11 cellular contexts compared by ENCODE assay signal in the genomic region with DNA sequence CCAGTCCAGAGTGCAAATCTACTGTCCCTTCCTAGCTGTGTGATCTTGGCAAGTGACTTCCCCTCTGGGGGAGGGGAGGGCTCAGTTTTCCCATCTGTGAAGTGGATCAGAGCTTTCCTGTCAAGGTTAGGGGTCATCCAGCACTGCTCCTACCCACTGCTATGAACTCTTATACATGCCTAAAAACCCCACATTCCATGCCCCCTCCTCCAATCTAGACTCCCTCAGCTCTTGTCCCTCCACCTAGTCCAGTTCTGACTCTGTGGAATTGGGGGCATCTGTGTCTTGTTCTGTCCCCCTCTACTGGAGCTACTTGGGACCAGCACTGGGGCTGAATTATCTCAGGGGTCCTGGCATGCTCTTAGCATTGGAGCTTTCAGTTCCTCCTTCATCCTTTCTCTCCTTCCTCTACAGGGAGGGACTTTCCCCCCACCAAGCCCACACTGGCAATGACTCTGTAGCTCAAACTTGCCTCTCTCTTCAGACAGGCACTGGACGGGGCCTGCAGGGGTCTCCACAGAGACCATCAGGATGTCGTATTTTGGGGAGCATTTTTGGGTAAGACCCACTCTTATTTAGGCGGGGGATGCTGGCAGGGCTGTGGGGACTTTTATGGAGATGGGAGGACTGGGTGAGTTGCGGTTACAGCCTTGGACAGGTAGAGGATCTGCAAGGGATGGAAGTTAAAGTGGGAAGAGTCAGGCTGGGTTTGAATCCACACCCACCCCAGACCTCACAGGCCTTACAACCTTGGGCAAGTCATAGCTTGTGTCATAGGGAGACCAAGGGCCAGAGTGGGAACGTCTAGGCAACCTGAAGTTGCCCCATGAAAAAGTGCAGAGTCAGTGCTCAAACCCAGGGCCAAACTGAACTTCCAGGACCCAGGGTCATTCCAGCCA. TPM values are rescaled to one million over a fixed set of nuclear protein-coding genes. Genes with fewer than 3 reads are reported as not detected.
DNase-seq lines count a peak whose midpoint lies in the region; ATAC-seq and TF ChIP-seq lines count a peak whose summit lies in the region.
"Had no signal": no experiment of that assay in that cellular context is flagged by ENCODE, and none has a peak within 500 bp of the region (broad histone marks: within the 10 kb centered on the region; RNA-seq: fewer than 3 reads in every experiment).

No MANE protein-coding gene starts in this region.

- H3K4me3 ChIP-seq in smooth muscle cell = no peak overlapping the region
- H3K4me3 ChIP-seq: cardiac muscle cell, SJSA1 had no signal

- H3K4me1 ChIP-seq in smooth muscle cell (ENCODE audit: low read depth) = peaks cover 7% of the 10 kb centered on the region
- H3K4me1 ChIP-seq: SJSA1 had no signal

- H3K27me3 Mint-ChIP-seq in activated CD4-positive, alpha-beta T cell treated with anti-CD3 and anti-CD28 coated beads, Interleukin-2, amount 10 ng/mL, durations not matched to agents 24 days and 14 days = no peaks in the 10 kb centered on the region
- no peaks in the 10 kb centered on the region; the same call in 1 of the 2 replicates for H3K27me3 Mint-ChIP-seq in WTC11 (ENCODE audit: low read depth)

- peak; percentile 53 for ATAC-seq in HG02981 (IDR thresholded peaks at IDR 0.05; ENCODE audit: unreplicated experiment)
- ATAC-seq in WTC11 = no peak; the same call in 1 of the 2 replicates
- peak; percentile 11 for ATAC-seq in stimulated activated effector memory CD8-positive, alpha-beta T cell treated with anti-CD3 and anti-CD28 coated beads, Interleukin-12 subunit alpha, Interleukin-12 subunit beta, amount 100 ng/mL, for 72 hours

- no peaks in the 10 kb centered on the region for H3K79me2 ChIP-seq in smooth muscle cell (ENCODE audit: low read depth)

- 75% methylated on average over 5 of the region's 5 CpGs for WGBS in smooth muscle cell (ENCODE audit: low lambda C conversion rate)

- H3K27ac ChIP-seq in smooth muscle cell (ENCODE audit: low read depth) = no peak overlapping the region
- H3K27ac ChIP-seq: cardiac muscle cell, SJSA1 had no signal

- intact Hi-C loops in activated CD4-positive, alpha-beta T cell treated with anti-CD3 and anti-CD28 coated beads, Interleukin-2, amount 10 ng/mL, durations not matched to agents 24 days and 14 days (cut with micrococcal nuclease) = no loop called here

- peak overlapping the region; percentile 16 for H3K4me3 Mint-ChIP-seq in activated CD4-positive, alpha-beta T cell treated with anti-CD3 and anti-CD28 coated beads, Interleukin-2, amount 10 ng/mL, durations not matched to agents 24 days and 14 days
- H3K4me3 Mint-ChIP-seq in WTC11 = no peak overlapping the region
- peak overlapping the region; percentile 15 for H3K4me3 Mint-ChIP-seq in stimulated activated effector memory CD8-positive, alpha-beta T cell treated with anti-CD3 and anti-CD28 coated beads, Interleukin-12 subunit alpha, Interleukin-12 subunit beta, amount 100 ng/mL, for 72 hours

- no peaks in the 10 kb centered on the region for H3K36me3 ChIP-seq in smooth muscle cell (ENCODE audit: low read depth)
- H3K36me3 ChIP-seq: cardiac muscle cell, SJSA1 had no signal

- H3K27ac Mint-ChIP-seq in activated CD4-positive, alpha-beta T cell treated with anti-CD3 and anti-CD28 coated beads, Interleukin-2, amount 10 ng/mL, durations not matched to agents 24 days and 14 days = peak overlapping the region; percentile 85
- peak overlapping the region; percentile 30 for H3K27ac Mint-ChIP-seq in WTC11
- H3K27ac Mint-ChIP-seq in stimulated activated effector memory CD8-positive, alpha-beta T cell treated with anti-CD3 and anti-CD28 coated beads, Interleukin-12 subunit alpha, Interleukin-12 subunit beta, amount 100 ng/mL, for 72 hours = peak overlapping the region; percentile 90

- H3K27me3 ChIP-seq in smooth muscle cell (ENCODE audit: low read depth) = no peaks in the 10 kb centered on the region
- H3K27me3 ChIP-seq: cardiac muscle cell, SJSA1 had no signal

- no peaks in the 10 kb centered on the region for H4K20me1 ChIP-seq in smooth muscle cell (ENCODE audit: low read depth)

- POLR2A ChIA-PET in WTC11 (lab: Charles Lee) = no interaction called here

- no peak for TF ChIP-seq CTCF in WTC11 (IDR thresholded peaks at IDR 0.05)
- no peak for TF ChIP-seq CTCF in smooth muscle cell (IDR thresholded peaks at IDR 0.05; ENCODE audit: borderline replicate concordance, insufficient read depth, poor library complexity, severe bottlenecking)

- H3F3A ChIP-seq in smooth muscle cell (ENCODE audit: low read depth) = no peaks in the 10 kb centered on the region

- H3K4me1 Mint-ChIP-seq in activated CD4-positive, alpha-beta T cell treated with anti-CD3 and anti-CD28 coated beads, Interleukin-2, amount 10 ng/mL, durations not matched to agents 24 days and 14 days = peaks cover 38% of the 10 kb centered on the region
- H3K4me1 Mint-ChIP-seq in WTC11 = peaks cover 25% of the 10 kb centered on the region
- peaks cover 52% of the 10 kb centered on the region for H3K4me1 Mint-ChIP-seq in stimulated activated effector memory CD8-positive, alpha-beta T cell treated with anti-CD3 and anti-CD28 coated beads, Interleukin-12 subunit alpha, Interleukin-12 subunit beta, amount 100 ng/mL, for 72 hours

- H3K9ac ChIP-seq in smooth muscle cell (ENCODE audit: low read depth) = no peak overlapping the region

- no peaks in the 10 kb centered on the region for H3K9me3 ChIP-seq in smooth muscle cell (replicated peaks; ENCODE audit: low read depth)
- H3K9me3 ChIP-seq: SJSA1 had no signal

- H2AFZ ChIP-seq in smooth muscle cell (ENCODE audit: low read depth) = no peak overlapping the region

- H3K4me2 ChIP-seq in smooth muscle cell = no peak overlapping the region

- peaks cover 51% of the 10 kb centered on the region for H3K36me3 Mint-ChIP-seq in activated CD4-positive, alpha-beta T cell treated with anti-CD3 and anti-CD28 coated beads, Interleukin-2, amount 10 ng/mL, durations not matched to agents 24 days and 14 days (ENCODE audit: low read depth)
- H3K36me3 Mint-ChIP-seq in WTC11 = peaks cover 2% of the 10 kb centered on the region; the same call in 1 of the 2 replicates
- H3K36me3 Mint-ChIP-seq in stimulated activated effector memory CD8-positive, alpha-beta T cell treated with anti-CD3 and anti-CD28 coated beads, Interleukin-12 subunit alpha, Interleukin-12 subunit beta, amount 100 ng/mL, for 72 hours = peaks cover 62% of the 10 kb centered on the region

- H3K9me3 Mint-ChIP-seq in activated CD4-positive, alpha-beta T cell treated with anti-CD3 and anti-CD28 coated beads, Interleukin-2, amount 10 ng/mL, durations not matched to agents 24 days and 14 days = no peaks in the 10 kb centered on the region
- H3K9me3 Mint-ChIP-seq in WTC11 = no peaks in the 10 kb centered on the region
- H3K9me3 Mint-ChIP-seq in stimulated activated effector memory CD8-positive, alpha-beta T cell treated with anti-CD3 and anti-CD28 coated beads, Interleukin-12 subunit alpha, Interleukin-12 subunit beta, amount 100 ng/mL, for 72 hours = no peaks in the 10 kb centered on the region

- CTCF ChIA-PET in WTC11 (lab: Charles Lee) = interaction anchor here (0.6 to 3.4 kb wide), 12 partner anchors 12 to 259 kb away, joined by 3 to 48 read pairs (median 7); partner anchors contain the start of genes B3GNT3 and MAP1S

- DNase-seq in activated CD4-positive, alpha-beta T cell treated with anti-CD3 and anti-CD28 coated beads, Interleukin-2, amount 10 ng/mL, durations not matched to agents 24 days and 14 days = no peak
- DNase-seq in activated CD4-positive, alpha-beta T cell treated with anti-CD3 and anti-CD28 coated beads for 48 hours = no peak
- DNase-seq in WTC11 (ENCODE audit: low spot score) (no peak), HT-29 (ENCODE audit: low spot score) (no peak), smooth muscle cell (lab: John Stamatoyannopoulos, UW; ENCODE audit: unreplicated experiment) (no peak), AG08396 (ENCODE audit: low spot score) (no peak)
- no peak for DNase-seq in stimulated activated effector memory CD8-positive, alpha-beta T cell treated with anti-CD3 and anti-CD28 coated beads, Interleukin-12 subunit alpha, Interleukin-12 subunit beta, amount 100 ng/mL, for 72 hours (ENCODE audit: low spot score in 2 of 2)

TF ChIP-seq in WTC11, 78 proteins besides CTCF, POLR2A, EP300 and RAD21 (continues in another document):
- no peak for TF ChIP-seq RORB (CRISPR knock-in tag; IDR thresholded peaks at IDR 0.05)
- no peak for TF ChIP-seq ZNF138 (CRISPR knock-in tag; conservative IDR thresholded peaks at IDR 0.05)
- no peak for TF ChIP-seq KAT7 (CRISPR knock-in tag; IDR thresholded peaks at IDR 0.05; ENCODE audit: borderline replicate concordance)
- TF ChIP-seq GTF2I (CRISPR knock-in tag; conservative IDR thresholded peaks at IDR 0.05) = no peak
- TF ChIP-seq ELF4 (CRISPR knock-in tag; IDR thresholded peaks at IDR 0.05; ENCODE audit: low read depth) = no peak

RNA-seq across cellular contexts. Expression of gene FCHO1, which starts 3.6 kb away (rescaled TPM):
- total RNA-seq in activated CD4-positive, alpha-beta T cell treated with anti-CD3 and anti-CD28 coated beads, Interleukin-2, amount 10 ng/mL, durations not matched to agents 24 days and 14 days = 91.9 and 96.2 TPM in 2 replicates
- total RNA-seq in WTC11 (2021) (22.8 to 26.8 TPM (median 25.1 TPM) in 3 replicates), smooth muscle cell (1.0 and 18.0 TPM in 2 replicates)
- total RNA-seq in HT-29 (2014; rRNA removed; shearing (Covaris generic)) = 0.42 and 1.2 TPM in 2 replicates
- polyA plus RNA-seq in smooth muscle cell = 5.3 and 5.7 TPM in 2 replicates

RNA-seq across cellular contexts. Expression of gene MAP1S, which starts 35.6 kb away (rescaled TPM):
- total RNA-seq in activated CD4-positive, alpha-beta T cell treated with anti-CD3 and anti-CD28 coated beads, Interleukin-2, amount 10 ng/mL, durations not matched to agents 24 days and 14 days = 69.0 and 70.3 TPM in 2 replicates
- total RNA-seq in WTC11 (2021) (115 to 124 TPM (median 120 TPM) in 3 replicates), smooth muscle cell (10.2 and 11.7 TPM in 2 replicates)
- total RNA-seq in HT-29 (2014; rRNA removed; shearing (Covaris generic)) = 21.8 and 21.9 TPM in 2 replicates
- 55.5 and 62.1 TPM in 2 replicates for polyA plus RNA-seq in smooth muscle cell

RNA-seq across cellular contexts. Expression of gene B3GNT3, which starts 40.1 kb away (rescaled TPM):
- total RNA-seq in activated CD4-positive, alpha-beta T cell treated with anti-CD3 and anti-CD28 coated beads, Interleukin-2, amount 10 ng/mL, durations not matched to agents 24 days and 14 days = not detected in 2 replicates
- 1.2 to 1.9 TPM (median 1.3 TPM) in 3 replicates for total RNA-seq in WTC11 (2021)
- 44.3 and 49.6 TPM in 2 replicates for total RNA-seq in HT-29 (2014; rRNA removed; shearing (Covaris generic))
- 0.67 and 2.8 TPM in 2 replicates for total RNA-seq in smooth muscle cell
- 0.56 TPM in 1 of 2 replicates, not detected in the other for polyA plus RNA-seq in smooth muscle cell
- total RNA-seq: cardiac muscle cell, SJSA1 had no signal
- polyA plus RNA-seq: AG04450, cardiac muscle cell had no signal

Comparison
In these comparisons a context has a peak if more than half of its experiments do, and no peak if none do; other contexts are left out.
1. H3K27ac Mint-ChIP-seq: peak in every context shown above with its lines; median percentile 90 in stimulated activated effector memory CD8-positive, alpha-beta T cell treated with anti-CD3 and anti-CD28 coated beads, Interleukin-12 subunit alpha, Interleukin-12 subunit beta, amount 100 ng/mL, for 72 hours; 85 in activated CD4-positive, alpha-beta T cell treated with anti-CD3 and anti-CD28 coated beads, Interleukin-2, amount 10 ng/mL, durations not matched to agents 24 days and 14 days; 30 in WTC11.
2. RNA of gene B3GNT3, which starts 40.1 kb away (total RNA-seq): 44.3 to 49.6 TPM in HT-29; 0.67 to 2.8 TPM in smooth muscle cell, 1.2 to 1.9 TPM in WTC11 and not detected in activated CD4-positive, alpha-beta T cell treated with anti-CD3 and anti-CD28 coated beads, Interleukin-2, amount 10 ng/mL, durations not matched to agents 24 days and 14 days; every median in the first group is over 10 times any median in the second.